8 cellular contexts compared by ENCODE assay signal in the genomic region with DNA sequence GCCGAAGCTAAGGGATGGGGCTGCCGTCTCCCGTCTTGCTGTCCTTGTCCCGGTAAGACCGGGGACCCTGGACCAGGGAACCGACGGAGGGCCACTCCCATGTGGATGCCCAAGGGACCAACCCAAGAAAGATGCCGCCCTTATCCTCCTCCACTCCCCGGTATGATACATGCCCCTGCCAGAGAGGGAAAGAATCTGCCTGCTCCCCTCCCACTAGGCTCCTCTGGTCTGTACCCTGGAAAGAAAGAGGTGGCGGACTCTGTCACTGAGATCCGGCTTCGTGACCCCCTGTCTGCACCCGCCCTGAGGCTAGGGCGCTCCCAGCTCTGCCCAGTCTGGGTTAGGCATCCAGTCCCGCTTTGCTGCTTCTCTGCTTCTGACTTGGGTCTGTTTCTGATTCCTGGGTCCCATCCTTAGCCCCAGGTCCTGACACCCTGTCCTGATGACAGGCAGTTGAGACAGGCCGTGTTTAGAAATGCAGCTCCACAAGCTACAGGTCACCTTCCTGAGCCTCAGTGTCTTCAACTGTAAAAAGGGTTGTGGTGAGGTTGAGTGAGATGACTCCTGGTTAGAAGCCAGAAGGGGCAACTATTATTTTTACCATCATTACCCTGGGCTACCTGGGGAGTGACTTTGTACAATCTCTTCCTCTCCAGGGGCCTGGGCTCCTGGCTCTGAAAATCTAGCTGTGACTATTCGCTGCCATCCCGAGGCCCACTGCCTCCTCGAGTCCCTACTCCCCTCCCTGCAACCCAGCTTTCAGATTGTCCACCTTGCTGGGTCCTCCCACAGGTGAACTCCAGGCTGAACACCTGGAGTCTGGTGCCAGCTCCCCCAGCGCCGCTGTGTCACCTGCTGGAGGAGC. TPM values are rescaled to one million over a fixed set of nuclear protein-coding genes. Genes with fewer than 3 reads are reported as not detected.
DNase-seq lines count a peak whose midpoint lies in the region; ATAC-seq and TF ChIP-seq lines count a peak whose summit lies in the region.

No MANE protein-coding gene starts in this region.

- no peak overlapping the region for H3T11ph ChIP-seq in H9 (ENCODE audit: low read length)

- POLR2A ChIA-PET in activated CD4-positive, alpha-beta memory T cell treated with anti-CD3 and anti-CD28 coated beads for 36 hours (lab: Charles Lee): interaction anchor here (1.0 to 2.5 kb wide), 9 partner anchors 9 to 64 kb away, joined by 3 to 29 read pairs (median 9); partner anchors contain the start of gene LAPTM5

- H3K4ac ChIP-seq in H9 (ENCODE audit: low read depth, low read length): no peak overlapping the region

- no peaks in the 10 kb centered on the region for H3K79me2 ChIP-seq in H9 (ENCODE audit: insufficient read depth, low read length)

- intact Hi-C loops in activated CD4-positive, alpha-beta memory T cell treated with anti-CD3 and anti-CD28 coated beads for 36 hours (cut with micrococcal nuclease): loop anchor here (1.0 to 2.0 kb wide), 4 partner anchors 37 to 345 kb away; partner anchors contain the start of genes LAPTM5 and PUM1

- H4K20me1 ChIP-seq in H9 (ENCODE audit: control insufficient read depth, insufficient read depth, insufficient read length): no peaks in the 10 kb centered on the region

- CTCF ChIA-PET in activated CD4-positive, alpha-beta memory T cell treated with anti-CD3 and anti-CD28 coated beads for 36 hours (lab: Charles Lee): interaction anchor here (0.6 to 5.7 kb wide), 26 partner anchors 8 to 222 kb away, joined by 3 to 445 read pairs (median 5); partner anchors contain the start of gene LAPTM5

- TF ChIP-seq CTCF in H9 (conservative IDR thresholded peaks at IDR 0.05): no peak; the same call in 2 of the 3 replicates
- TF ChIP-seq CTCF in glutamatergic neuron (IDR thresholded peaks at IDR 0.05; ENCODE audit: partially characterized antibody, unreplicated experiment): peak; percentile 48

- peaks cover 4 to 5% of the 10 kb centered on the region in 2 experiments; a peak in 3 of 4 replicates for H3K4me1 Mint-ChIP-seq in H9
- peaks cover 32% of the 10 kb centered on the region for H3K4me1 Mint-ChIP-seq in activated CD4-positive, alpha-beta memory T cell treated with anti-CD3 and anti-CD28 coated beads for 36 hours (ENCODE audit: low read depth)
- H3K4me1 Mint-ChIP-seq in glutamatergic neuron (ENCODE audit: low read depth, unreplicated experiment): no peaks in the 10 kb centered on the region
- peaks cover 65% of the 10 kb centered on the region for H3K4me1 Mint-ChIP-seq in stimulated activated naive CD8-positive, alpha-beta T cell treated with anti-CD3 and anti-CD28 coated beads, Interleukin-15, amount 100 ng/mL, for 72 hours

- H4K5ac ChIP-seq in H9 (ENCODE audit: insufficient read length, low read depth, low read length): no peak overlapping the region

- H3K27ac ChIP-seq in H9 (ENCODE audit: insufficient read length, low read depth, low read length): no peak overlapping the region

- H4K8ac ChIP-seq in H9 (replicated peaks; ENCODE audit: insufficient read length, low read depth, low read length): no peak overlapping the region

- no peaks in the 10 kb centered on the region for H3K27me3 ChIP-seq in H9 (ENCODE audit: insufficient read depth, low read length)

- WGBS in H9 (ENCODE audit: extremely low coverage, insufficient read length, low lambda C conversion rate): no CpG with 5 or more reads among the region's 21 CpGs

- H2BK20ac ChIP-seq in H9 (ENCODE audit: low read depth, low read length, poor library complexity, severe bottlenecking): no peak overlapping the region

- H3K14ac ChIP-seq in H9 (ENCODE audit: insufficient read depth, low read length): no peak overlapping the region

- H3K23ac ChIP-seq in H9 (ENCODE audit: insufficient read length, low read depth, low read length): no peak overlapping the region

- no peak overlapping the region for H3K56ac ChIP-seq in H9 (ENCODE audit: insufficient read length, low read depth, low read length)

- H3K9ac ChIP-seq in H9 (ENCODE audit: extremely low read depth, insufficient read length, low read length): no peak overlapping the region

- no peaks in the 10 kb centered on the region for H3K79me1 ChIP-seq in H9 (ENCODE audit: insufficient read depth, low read depth, low read length, poor library complexity, severe bottlenecking)

- no peak overlapping the region for H2BK15ac ChIP-seq in H9 (ENCODE audit: low read depth, low read length)

- peak overlapping the region; percentile 67 to 82 for H3K4me3 Mint-ChIP-seq in H9
- peak overlapping the region; percentile 84 for H3K4me3 Mint-ChIP-seq in activated CD4-positive, alpha-beta memory T cell treated with anti-CD3 and anti-CD28 coated beads for 36 hours
- no peak overlapping the region for H3K4me3 Mint-ChIP-seq in glutamatergic neuron (ENCODE audit: unreplicated experiment)
- peak overlapping the region; percentile 91 to 95 for H3K4me3 Mint-ChIP-seq in stimulated activated naive CD8-positive, alpha-beta T cell treated with anti-CD3 and anti-CD28 coated beads, Interleukin-15, amount 100 ng/mL, for 72 hours

- H3K27ac Mint-ChIP-seq in H9: no peak overlapping the region
- H3K27ac Mint-ChIP-seq in activated CD4-positive, alpha-beta memory T cell treated with anti-CD3 and anti-CD28 coated beads for 36 hours: peak overlapping the region; percentile 93
- H3K27ac Mint-ChIP-seq in glutamatergic neuron (ENCODE audit: unreplicated experiment): no peak overlapping the region
- peak overlapping the region; percentile 94 to 99 for H3K27ac Mint-ChIP-seq in stimulated activated naive CD8-positive, alpha-beta T cell treated with anti-CD3 and anti-CD28 coated beads, Interleukin-15, amount 100 ng/mL, for 72 hours

- no peak overlapping the region for H2AFZ ChIP-seq in H9 (ENCODE audit: low read length)

- no peaks in the 10 kb centered on the region for H3K4me1 ChIP-seq in H9 (ENCODE audit: insufficient read depth, low read length)

- H3K23me2 ChIP-seq in H9 (ENCODE audit: insufficient read length, low read depth, low read length, poor library complexity, severe bottlenecking): peaks cover 9% of the 10 kb centered on the region

- no peak overlapping the region for H2AK5ac ChIP-seq in H9 (ENCODE audit: insufficient read length, low read length)

- peak overlapping the region; percentile 73 for H3K4me2 ChIP-seq in H9 (ENCODE audit: insufficient read depth, insufficient read length, low read length)

- no peak overlapping the region for H2BK5ac ChIP-seq in H9 (ENCODE audit: insufficient read length, low read length)

- no peak overlapping the region for H2BK12ac ChIP-seq in H9 (ENCODE audit: insufficient read length, low read depth, low read length)

- H3K27me3 Mint-ChIP-seq in H9 (ENCODE audit: low read depth) (peaks cover 11% of the 10 kb centered on the region), glutamatergic neuron (ENCODE audit: unreplicated experiment) (peaks cover 6% of the 10 kb centered on the region)
- H3K27me3 Mint-ChIP-seq in activated CD4-positive, alpha-beta memory T cell treated with anti-CD3 and anti-CD28 coated beads for 36 hours: no peaks in the 10 kb centered on the region
- H3K27me3 Mint-ChIP-seq in stimulated activated naive CD8-positive, alpha-beta T cell treated with anti-CD3 and anti-CD28 coated beads, Interleukin-15, amount 100 ng/mL, for 72 hours: no peaks in the 10 kb centered on the region

- no peak overlapping the region for H4K91ac ChIP-seq in H9 (ENCODE audit: insufficient read length, low read depth, low read length)

- no peak overlapping the region for H2BK120ac ChIP-seq in H9 (ENCODE audit: low read depth, low read length, poor library complexity, severe bottlenecking)

- ATAC-seq in stimulated activated naive CD8-positive, alpha-beta T cell treated with anti-CD3 and anti-CD28 coated beads, Interleukin-15, amount 100 ng/mL, for 72 hours: no peak
- ATAC-seq in HG03025 (IDR thresholded peaks at IDR 0.05; ENCODE audit: low FRiP score, unreplicated experiment) (no peak), GM21423 (IDR thresholded peaks at IDR 0.05; ENCODE audit: unreplicated experiment) (no peak)

- no peaks in the 10 kb centered on the region for H3K9me3 ChIP-seq in H9 (ENCODE audit: control insufficient read depth, low read depth, low read length)

- peak; percentile 29 to 40 for DNase-seq in AML-193 (lab: John Stamatoyannopoulos, UW)
- no peak for DNase-seq in H9
- DNase-seq in activated CD4-positive, alpha-beta memory T cell treated with anti-CD3 and anti-CD28 coated beads for 36 hours: no peak
- no peak for DNase-seq in glutamatergic neuron
- DNase-seq in stimulated activated naive CD8-positive, alpha-beta T cell treated with anti-CD3 and anti-CD28 coated beads, Interleukin-15, amount 100 ng/mL, for 72 hours: no peak
- no peak for DNase-seq in 8988T

- peaks cover 4 to 14% (median 9%) of the 10 kb centered on the region in 3 experiments; a peak in 5 of 7 replicates for H3K36me3 Mint-ChIP-seq in H9 (ENCODE audit: insufficient read depth in 1 of 3, low read depth in 3 of 3)
- peaks cover 6% of the 10 kb centered on the region for H3K36me3 Mint-ChIP-seq in activated CD4-positive, alpha-beta memory T cell treated with anti-CD3 and anti-CD28 coated beads for 36 hours
- H3K36me3 Mint-ChIP-seq in glutamatergic neuron (ENCODE audit: unreplicated experiment): peaks cover 4% of the 10 kb centered on the region

- H3K18ac ChIP-seq in H9 (ENCODE audit: insufficient read length, low read depth, low read length): no peak overlapping the region

- H3K9me3 Mint-ChIP-seq in H9: peaks cover 23 to 25% of the 10 kb centered on the region in 2 experiments
- peaks cover 9% of the 10 kb centered on the region for H3K9me3 Mint-ChIP-seq in activated CD4-positive, alpha-beta memory T cell treated with anti-CD3 and anti-CD28 coated beads for 36 hours
- H3K9me3 Mint-ChIP-seq in glutamatergic neuron (ENCODE audit: unreplicated experiment): peaks cover 7% of the 10 kb centered on the region
- H3K9me3 Mint-ChIP-seq in stimulated activated naive CD8-positive, alpha-beta T cell treated with anti-CD3 and anti-CD28 coated beads, Interleukin-15, amount 100 ng/mL, for 72 hours: peaks cover 0 to 8% of the 10 kb centered on the region in 2 donors

RNA-seq across cellular contexts. Expression of gene MATN1, which starts 3.7 kb away (rescaled TPM):
- total RNA-seq in H9 (2021) (not detected in 2 replicates), glutamatergic neuron (ENCODE audit: unreplicated experiment) (0.22 TPM)
- total RNA-seq in activated CD4-positive, alpha-beta memory T cell treated with anti-CD3 and anti-CD28 coated beads for 36 hours: under 1 TPM in 1 of 2 experiments, not detected in 1; 0.34 TPM

RNA-seq across cellular contexts. Expression of gene LAPTM5, which starts 37.9 kb away (rescaled TPM):
- total RNA-seq in H9 (2021) (0.15 and 0.20 TPM in 2 replicates), glutamatergic neuron (ENCODE audit: unreplicated experiment) (0.56 TPM)
- 100 to 1,000 TPM; 190 to 196 TPM for total RNA-seq in activated CD4-positive, alpha-beta memory T cell treated with anti-CD3 and anti-CD28 coated beads for 36 hours

Comparison
In these comparisons a context has a peak if more than half of its experiments do, and no peak if none do; other contexts are left out.
1. DNase-seq: peak in AML-193 (2 of 2); none in H9 (single experiment), activated CD4-positive, alpha-beta memory T cell treated with anti-CD3 and anti-CD28 coated beads for 36 hours (single experiment), glutamatergic neuron (single experiment), stimulated activated naive CD8-positive, alpha-beta T cell treated with anti-CD3 and anti-CD28 coated beads, Interleukin-15, amount 100 ng/mL, for 72 hours (0 of 2) and 8988T (single experiment).
2. H3K27ac Mint-ChIP-seq: peak in activated CD4-positive, alpha-beta memory T cell treated with anti-CD3 and anti-CD28 coated beads for 36 hours (single experiment) and stimulated activated naive CD8-positive, alpha-beta T cell treated with anti-CD3 and anti-CD28 coated beads, Interleukin-15, amount 100 ng/mL, for 72 hours (2 of 2); none in H9 (0 of 3) and glutamatergic neuron (single experiment).
3. RNA of gene LAPTM5, which starts 37.9 kb away (total RNA-seq): 190 to 196 TPM in activated CD4-positive, alpha-beta memory T cell treated with anti-CD3 and anti-CD28 coated beads for 36 hours; 0.56 TPM in glutamatergic neuron (single experiment) and 0.15 to 0.20 TPM in H9; every median in the first group is over 100 times any median in the second.